In the genomic region with DNA sequence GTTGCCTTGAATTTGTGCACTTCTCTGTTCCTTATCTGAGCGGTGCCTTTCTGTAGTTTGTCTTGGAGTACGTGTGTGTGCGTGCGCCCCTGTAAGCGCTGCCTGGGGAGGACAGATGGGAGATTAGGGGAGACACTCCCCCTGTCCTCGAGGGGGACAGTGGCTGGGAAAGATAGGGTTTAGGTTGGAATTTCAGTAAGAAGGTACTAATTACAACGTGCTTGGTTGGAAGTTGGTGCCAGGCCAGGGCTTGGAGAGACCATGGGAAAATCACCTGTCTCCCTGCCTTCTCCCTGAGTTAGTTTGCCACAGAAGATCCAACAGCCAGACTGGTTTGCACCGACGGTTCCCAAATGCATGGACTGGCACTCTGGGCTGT, we compare ENCODE assay signal across 8 cellular contexts.
DNase-seq lines count a peak whose midpoint lies in the region; FAIRE-seq and TF ChIP-seq lines count a peak whose summit lies in the region.

No MANE protein-coding gene starts in this region.

- peak overlapping the region; percentile 97 for H3K4me2 ChIP-seq in GM23248 (ENCODE audit: unreplicated experiment)

- no peaks in the 10 kb centered on the region for H3K9me2 ChIP-seq in GM23248 (ENCODE audit: insufficient read depth)

- peaks cover 26% of the 10 kb centered on the region for H3K79me2 ChIP-seq in GM23248 (ENCODE audit: insufficient read depth)

- H3K9me3 ChIP-seq in GM23248 (ENCODE audit: low read depth) (no peaks in the 10 kb centered on the region), NT2/D1 (ENCODE audit: insufficient read depth, low read length) (no peaks in the 10 kb centered on the region), mucosa of rectum (ENCODE audit: control insufficient read depth in 2 of 2, low read length in 2 of 2) (no peaks in the 10 kb centered on the region)
- H3K9me3 ChIP-seq in effector memory CD4-positive, alpha-beta T cell (ENCODE audit: control insufficient read depth, low read length) = no peaks in the 10 kb centered on the region

- H3K4me3 ChIP-seq in GM23248 = peak overlapping the region; percentile 77
- peak overlapping the region; percentile 49 for H3K4me3 ChIP-seq in NT2/D1 (ENCODE audit: insufficient read length, low read depth)
- H3K4me3 ChIP-seq in effector memory CD4-positive, alpha-beta T cell (ENCODE audit: insufficient read depth, low read depth, low read length, poor library complexity, severe bottlenecking) = peak overlapping the region; percentile 57
- H3K4me3 ChIP-seq in mucosa of rectum (ENCODE audit: low read length in 2 of 2) = peak overlapping the region; percentile 73 to 81

- WGBS in GM23248 (ENCODE audit: low coverage in 1 of 2, low lambda C conversion rate in 2 of 2, missing lambda C conversion rate in 2 of 2), 2 experiments = 35 to 45% methylated on average over 9 of the region's 9 CpGs

- no peaks in the 10 kb centered on the region for H4K20me1 ChIP-seq in GM23248 (ENCODE audit: insufficient read depth)

- TF ChIP-seq CTCF in D721Med (IDR thresholded peaks at IDR 0.05; ENCODE audit: insufficient read depth, missing control alignments) = no peak
- TF ChIP-seq CTCF in GM13976 (IDR thresholded peaks at IDR 0.05; ENCODE audit: borderline replicate concordance, control extremely low read depth, extremely low read depth, insufficient read depth, missing control alignments) = no peak

- H3K27ac ChIP-seq in GM23248 = peak overlapping the region; percentile 25
- H3K27ac ChIP-seq in effector memory CD4-positive, alpha-beta T cell (ENCODE audit: insufficient read depth, low read length, poor library complexity, severe bottlenecking) = peak overlapping the region; percentile 59
- H3K27ac ChIP-seq in mucosa of rectum (ENCODE audit: low read depth in 2 of 2, low read length in 2 of 2) = peak overlapping the region; percentile 88 to 91

- peak overlapping the region; percentile 44 for H2AFZ ChIP-seq in GM23248

- in situ Hi-C loops in G401 (cut with HindIII; ENCODE audit: low sequenced_read_pairs) (no loop called here), GM23248 (cut with MboI) (loop anchor here (5.0 to 10.0 kb wide), 2 partner anchors 169 to 676 kb away; no protein-coding TSS in a partner anchor), GM13976 (cut with MboI; ENCODE audit: low sequenced_read_pairs, unreplicated experiment) (loop anchor here (5.0 to 25.0 kb wide), 3 partner anchors 169 to 724 kb away; no protein-coding TSS in a partner anchor)

- H3K36me3 ChIP-seq in GM23248 (ENCODE audit: low read depth) (peaks cover 12% of the 10 kb centered on the region; the same call in 1 of the 2 replicates), NT2/D1 (ENCODE audit: insufficient read depth, insufficient read length, low read length) (peaks cover 9% of the 10 kb centered on the region), mucosa of rectum (ENCODE audit: control insufficient read depth in 2 of 2, insufficient read depth in 2 of 2, low read length in 2 of 2) (peaks cover 16 to 18% of the 10 kb centered on the region in 2 donors)
- peaks cover 16% of the 10 kb centered on the region for H3K36me3 ChIP-seq in effector memory CD4-positive, alpha-beta T cell (ENCODE audit: control insufficient read depth, insufficient read depth, low read length)

- H3K4me1 ChIP-seq in GM23248 (ENCODE audit: insufficient read depth) (peaks cover 61% of the 10 kb centered on the region), NT2/D1 (ENCODE audit: insufficient read depth, insufficient read length) (no peaks in the 10 kb centered on the region), mucosa of rectum (ENCODE audit: control insufficient read depth in 2 of 2, insufficient read depth in 2 of 2, low read length in 2 of 2) (peaks cover 23 to 49% of the 10 kb centered on the region in 2 donors)
- peaks cover 52% of the 10 kb centered on the region for H3K4me1 ChIP-seq in effector memory CD4-positive, alpha-beta T cell (ENCODE audit: control insufficient read depth, insufficient read depth, low read length, poor library complexity, severe bottlenecking)

- DNase-seq in G401 (ENCODE audit: low spot score) (peak; percentile 65), GM23248 (no peak), NT2/D1 (ENCODE audit: low read depth, low spot score) (no peak), D721Med (ENCODE audit: insufficient read length, low spot score) (no peak), GM13976 (ENCODE audit: low spot score) (no peak), NCI-H1930 (lab: John Stamatoyannopoulos, UW) (no peak)
- DNase-seq in effector memory CD4-positive, alpha-beta T cell = no peak

- H3F3A ChIP-seq in GM23248 (ENCODE audit: insufficient read depth) = peaks cover 31% of the 10 kb centered on the region; the same call in 1 of the 2 replicates

- FAIRE-seq in D721Med (lab: Jason Lieb, UNC) = no peak

- peak overlapping the region; percentile 70 for H3K9ac ChIP-seq in GM23248
- peak overlapping the region; percentile 64 for H3K9ac ChIP-seq in NT2/D1 (ENCODE audit: insufficient read length, low read depth)
- peak overlapping the region; percentile 80 to 88 for H3K9ac ChIP-seq in mucosa of rectum (ENCODE audit: low read depth in 1 of 2, low read length in 2 of 2)

- no peaks in the 10 kb centered on the region for H3K27me3 ChIP-seq in GM23248 (replicated peaks; ENCODE audit: insufficient read depth)
- no peaks in the 10 kb centered on the region for H3K27me3 ChIP-seq in NT2/D1 (ENCODE audit: insufficient read depth, insufficient read length)
- no peaks in the 10 kb centered on the region for H3K27me3 ChIP-seq in effector memory CD4-positive, alpha-beta T cell (replicated peaks; ENCODE audit: control insufficient read depth, insufficient read depth, low read length, poor library complexity, severe bottlenecking)
- no peaks in the 10 kb centered on the region for H3K27me3 ChIP-seq in mucosa of rectum (ENCODE audit: control insufficient read depth in 2 of 2, insufficient read depth in 2 of 2, low read length in 2 of 2)

Comparison
In these comparisons a context has a peak if more than half of its experiments do, and no peak if none do; other contexts are left out.
1. H3K27ac ChIP-seq: peak in every context shown above with its lines; median percentile 90 in mucosa of rectum; 59 in effector memory CD4-positive, alpha-beta T cell; 25 in GM23248.